In the genomic region with DNA sequence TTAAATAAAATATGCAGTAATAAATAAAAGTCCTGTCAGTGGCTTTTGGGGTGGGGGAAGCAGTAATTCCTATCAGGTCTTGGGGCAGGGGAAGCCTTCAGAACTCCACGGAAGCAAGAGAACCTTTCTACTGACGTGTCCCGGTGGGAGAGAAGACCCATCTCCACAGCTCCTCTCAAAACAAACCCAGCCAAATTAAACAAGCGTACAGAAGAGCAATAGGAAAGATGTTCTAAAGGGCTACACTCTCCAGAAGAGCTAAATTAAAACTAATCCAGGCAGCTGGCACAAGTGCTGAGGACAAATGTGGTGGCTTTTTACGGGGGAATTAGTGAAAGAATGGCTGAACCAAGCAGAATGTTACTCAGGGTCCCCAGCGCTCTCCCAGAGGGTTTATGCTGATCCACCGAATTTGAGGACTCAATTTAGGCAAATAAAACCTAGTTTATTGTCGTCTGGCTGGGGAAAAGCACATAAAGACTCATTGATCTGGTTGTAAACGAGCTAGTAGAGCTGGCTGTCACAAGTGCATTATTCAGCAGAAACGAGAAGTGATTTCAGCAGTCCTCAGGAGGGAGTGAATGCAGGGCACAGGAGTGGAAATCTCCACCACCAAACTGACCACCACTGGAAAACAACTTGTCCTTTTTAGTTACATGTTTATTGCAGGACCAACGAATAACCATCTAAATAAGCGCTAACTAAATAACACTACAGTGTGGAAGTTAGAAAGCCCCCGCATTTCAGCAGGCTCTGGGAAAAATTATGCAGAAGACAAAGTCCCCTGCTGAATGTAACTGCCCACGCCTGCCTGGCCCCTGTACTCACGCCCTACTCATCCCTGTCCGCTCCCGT, we compare ENCODE assay signal across 8 cellular contexts. TPM values are rescaled to one million over a fixed set of nuclear protein-coding genes. Genes with fewer than 3 reads are reported as not detected.
DNase-seq lines count a peak whose midpoint lies in the region; ATAC-seq and TF ChIP-seq lines count a peak whose summit lies in the region.

No MANE protein-coding gene starts in this region.

- H3K79me2 ChIP-seq in Loucy (ENCODE audit: insufficient read depth, low read length), result no peaks in the 10 kb centered on the region

- peaks cover 0 to 3% (median 0%) of the 10 kb centered on the region in 5 experiments for H3K9me3 Mint-ChIP-seq in brain
- no peaks in the 10 kb centered on the region for H3K9me3 Mint-ChIP-seq in naive thymus-derived CD8-positive, alpha-beta T cell

- no peak overlapping the region for H3K4me2 ChIP-seq in Loucy (ENCODE audit: low read depth, low read length, poor library complexity, severe bottlenecking)

- H3K4me1 ChIP-seq in Loucy (ENCODE audit: insufficient read depth, low read length, poor library complexity, severe bottlenecking), result no peaks in the 10 kb centered on the region

- H3K9me2 ChIP-seq in Loucy (replicated peaks; ENCODE audit: low read depth, low read length), result no peaks in the 10 kb centered on the region

- no peak overlapping the region for H3K9ac ChIP-seq in Loucy (ENCODE audit: low read depth, low read length, poor library complexity, severe bottlenecking)

- no peaks in the 10 kb centered on the region for H3K36me3 Mint-ChIP-seq in brain
- peaks cover 0 to 6% (median 0%) of the 10 kb centered on the region in 3 donors for H3K36me3 Mint-ChIP-seq in naive thymus-derived CD8-positive, alpha-beta T cell

- peaks cover 2% of the 10 kb centered on the region for H3K27me3 ChIP-seq in Loucy (ENCODE audit: insufficient read depth, low read length, poor library complexity, severe bottlenecking)

- H3F3A ChIP-seq in Loucy (ENCODE audit: low read depth), result peaks cover 6% of the 10 kb centered on the region; the same call in 1 of the 2 replicates

- no peaks in the 10 kb centered on the region for H3K36me3 ChIP-seq in Loucy (ENCODE audit: insufficient read depth, low read length)

- H3K27me3 Mint-ChIP-seq in brain, result peaks cover 15% of the 10 kb centered on the region
- H3K27me3 Mint-ChIP-seq in naive thymus-derived CD8-positive, alpha-beta T cell, result peaks cover 0 to 5% (median 0%) of the 10 kb centered on the region in 5 donors

- H3K27ac Mint-ChIP-seq in brain, result peak overlapping the region; percentile 13 to 88 (median 61)
- peak overlapping the region in 7 of 10 donors; percentile 4 to 79 (median 46) for H3K27ac Mint-ChIP-seq in naive thymus-derived CD8-positive, alpha-beta T cell

- peak overlapping the region in 4 of 5 experiments; percentile 9 to 53 (median 34) for H3K4me3 Mint-ChIP-seq in brain
- peak overlapping the region in 2 of 10 donors; percentile 5 to 15 for H3K4me3 Mint-ChIP-seq in naive thymus-derived CD8-positive, alpha-beta T cell

- H4K20me1 ChIP-seq in Loucy (ENCODE audit: insufficient read depth, low read length, poor library complexity, severe bottlenecking), result no peaks in the 10 kb centered on the region

- peaks cover 25% of the 10 kb centered on the region for H3K4me1 Mint-ChIP-seq in brain
- H3K4me1 Mint-ChIP-seq in naive thymus-derived CD8-positive, alpha-beta T cell, result peaks cover 0 to 13% (median 3%) of the 10 kb centered on the region in 4 donors

- POLR2A ChIA-PET in naive thymus-derived CD8-positive, alpha-beta T cell (lab: Charles Lee), result no interaction called here

- TF ChIP-seq CTCF in Loucy (conservative IDR thresholded peaks at IDR 0.05; ENCODE audit: low read length), result no peak
- no peak for TF ChIP-seq CTCF in brain (conservative IDR thresholded peaks at IDR 0.05)

- no peaks in the 10 kb centered on the region for H3K9me3 ChIP-seq in Loucy (ENCODE audit: insufficient read depth, low read depth, low read length)

- peak overlapping the region; percentile 41; the same call in 1 of the 2 replicates for H2AFZ ChIP-seq in Loucy (ENCODE audit: low read length)

- no peak for ATAC-seq in naive thymus-derived CD8-positive, alpha-beta T cell
- ATAC-seq in GM21526 (IDR thresholded peaks at IDR 0.05; ENCODE audit: low FRiP score, unreplicated experiment), result no peak

- H3K4me3 ChIP-seq in Loucy (ENCODE audit: low read length, poor library complexity, severe bottlenecking), result no peak overlapping the region

- DNase-seq in CD1c-positive myeloid dendritic cell (ENCODE audit: extremely low spot score), result peak; percentile 1
- peak in 1 of 10 donors; percentile 9 for DNase-seq in naive thymus-derived CD8-positive, alpha-beta T cell
- DNase-seq in SKM-1 (lab: John Stamatoyannopoulos, UW; ENCODE audit: unreplicated experiment), result no peak
- no peak for DNase-seq in cerebellum (ENCODE audit: low spot score)
- DNase-seq in 8988T, result no peak

RNA-seq across cellular contexts. Expression of a gene that starts 13.5 kb away (rescaled TPM):
- 1.0 TPM for polyA plus RNA-seq in brain (ENCODE audit: insufficient read depth, low read depth, low replicate concordance)
- total RNA-seq in naive thymus-derived CD8-positive, alpha-beta T cell, result not detected
- polyA plus RNA-seq in naive thymus-derived CD8-positive, alpha-beta T cell, result not detected
- not detected for total RNA-seq in cerebellum
